In genomic region chr1:19360026-19360813, GRCh38 we compare ENCODE assay signal across 15 cellular contexts. TPM values are rescaled to one million over a fixed set of nuclear protein-coding genes. Genes with fewer than 3 reads are reported as not detected.
DNase-seq lines count a peak whose midpoint lies in the region; ATAC-seq and TF ChIP-seq lines count a peak whose summit lies in the region.
"Had no signal": no experiment of that assay in that cellular context is flagged by ENCODE, and none has a peak within 500 bp of the region (broad histone marks: within the 10 kb centered on the region; RNA-seq: fewer than 3 reads in every experiment).

No MANE protein-coding gene starts in this region.

- peak overlapping the region; percentile 38 for H3K27ac Mint-ChIP-seq in activated CD8-positive, alpha-beta T cell treated with anti-CD3 and anti-CD28 coated beads for 36 hours
- peak overlapping the region; percentile 34 for H3K27ac Mint-ChIP-seq in mesothelial cell of epicardium

- H3K9me3 Mint-ChIP-seq in activated CD8-positive, alpha-beta T cell treated with anti-CD3 and anti-CD28 coated beads for 36 hours: no peaks in the 10 kb centered on the region
- H3K9me3 Mint-ChIP-seq in mesothelial cell of epicardium: no peaks in the 10 kb centered on the region

- H3K36me3 Mint-ChIP-seq in activated CD8-positive, alpha-beta T cell treated with anti-CD3 and anti-CD28 coated beads for 36 hours (ENCODE audit: low read depth): peaks cover 12% of the 10 kb centered on the region
- H3K36me3 Mint-ChIP-seq in mesothelial cell of epicardium: peaks cover 11% of the 10 kb centered on the region

- no peaks in the 10 kb centered on the region for H3K27me3 Mint-ChIP-seq in activated CD8-positive, alpha-beta T cell treated with anti-CD3 and anti-CD28 coated beads for 36 hours
- no peaks in the 10 kb centered on the region for H3K27me3 Mint-ChIP-seq in mesothelial cell of epicardium (ENCODE audit: low read depth)

- POLR2A ChIA-PET in activated CD8-positive, alpha-beta T cell treated with anti-CD3 and anti-CD28 coated beads for 36 hours (lab: Charles Lee): interaction anchor here (0.7 kb wide), 2 partner anchors 12 to 108 kb away, joined by 3 read pairs; partner anchors contain the start of gene MRTO4

- DNase-seq in NCI-H1694 treated with DMSO at 0.1 percent for 48 hours (lab: John Stamatoyannopoulos, UW) (peak; percentile 73), NCI-H1694 (lab: John Stamatoyannopoulos, UW) (no peak), DMS 273 (lab: John Stamatoyannopoulos, UW; ENCODE audit: unreplicated experiment) (peak; percentile 64), mesothelial cell of epicardium (ENCODE audit: low spot score in 2 of 2, unreplicated experiment in 2 of 2) (no peak), psoas muscle (no peak), NCI-H226 (no peak)
- DNase-seq in activated CD8-positive, alpha-beta T cell treated with anti-CD3 and anti-CD28 coated beads for 36 hours: peak; percentile 17
- DNase-seq in stimulated activated CD4-positive, alpha-beta T cell treated with anti-CD3 and anti-CD28 coated beads, Interleukin-4, amount 100 ng/mL, for 24 hours: no peak
- DNase-seq: DMS53, GOT3, MM.1S, NCI-H526 treated with DMSO at 0.1 percent for 48 hours, SHP77, trophoblast cell had no signal

- CTCF ChIA-PET in activated CD8-positive, alpha-beta T cell treated with anti-CD3 and anti-CD28 coated beads for 36 hours (lab: Charles Lee): interaction anchor here (0.6 to 1.0 kb wide), 2 partner anchors 302 kb away, joined by 3 read pairs; no protein-coding TSS in a partner anchor

- no peak for TF ChIP-seq CTCF in activated CD8-positive, alpha-beta T cell treated with anti-CD3 and anti-CD28 coated beads for 36 hours (IDR thresholded peaks at IDR 0.05)
- TF ChIP-seq CTCF in mesothelial cell of epicardium (IDR thresholded peaks at IDR 0.05; ENCODE audit: unreplicated experiment): no peak
- no peak for TF ChIP-seq CTCF in psoas muscle (IDR thresholded peaks at IDR 0.05)

- H3K4me3 Mint-ChIP-seq in activated CD8-positive, alpha-beta T cell treated with anti-CD3 and anti-CD28 coated beads for 36 hours: no peak overlapping the region
- H3K4me3 Mint-ChIP-seq in mesothelial cell of epicardium: no peak overlapping the region

- intact Hi-C loops in activated CD8-positive, alpha-beta T cell treated with anti-CD3 and anti-CD28 coated beads for 36 hours (cut with micrococcal nuclease): no loop called here
- intact Hi-C loops in psoas muscle (cut with DNase I): no loop called here

- no peak overlapping the region for H3K27ac ChIP-seq in psoas muscle
- H3K27ac ChIP-seq: A549 had no signal

- 27 to 55% (median 32%) methylated on average over 17 of the region's 17 CpGs for WGBS in psoas muscle, 3 donors

- H3K36me3 ChIP-seq in psoas muscle (ENCODE audit: insufficient read depth in 1 of 2, low read depth in 1 of 2): peaks cover 6 to 21% of the 10 kb centered on the region in 2 donors

- no peak overlapping the region for H3K4me3 ChIP-seq in psoas muscle
- H3K4me3 ChIP-seq: A549 had no signal

- H3K9me3 ChIP-seq in psoas muscle: no peaks in the 10 kb centered on the region
- H3K9me3 ChIP-seq: A549 had no signal

- no peaks in the 10 kb centered on the region for H3K27me3 ChIP-seq in psoas muscle (ENCODE audit: insufficient read depth in 3 of 3, low read length in 2 of 3)

- ATAC-seq in activated CD8-positive, alpha-beta T cell treated with anti-CD3 and anti-CD28 coated beads for 36 hours: peak; percentile 59
- ATAC-seq in psoas muscle: no peak
- ATAC-seq: A549 had no signal

- peaks cover 42% of the 10 kb centered on the region for H3K4me1 Mint-ChIP-seq in activated CD8-positive, alpha-beta T cell treated with anti-CD3 and anti-CD28 coated beads for 36 hours (ENCODE audit: low read depth)
- peaks cover 20% of the 10 kb centered on the region for H3K4me1 Mint-ChIP-seq in mesothelial cell of epicardium

- peaks cover 17% of the 10 kb centered on the region for H3K4me1 ChIP-seq in psoas muscle
- H3K4me1 ChIP-seq: A549 had no signal

RNA-seq across cellular contexts. Expression of gene SLC66A1, which starts 48.1 kb away (rescaled TPM):
- total RNA-seq in activated CD8-positive, alpha-beta T cell treated with anti-CD3 and anti-CD28 coated beads for 36 hours: 1 to 10 TPM; 3.6 TPM
- total RNA-seq in mesothelial cell of epicardium: 20.7 to 23.3 TPM (median 20.9 TPM) in 3 replicates
- 10 to 100 TPM in 2 of 4 donors, 1 to 10 TPM in 2; 8.0 to 18.0 (median 10.1) TPM for total RNA-seq in psoas muscle
- 10 to 100 TPM; 18.6 to 25.8 (median 24.4) TPM for polyA plus RNA-seq in psoas muscle

RNA-seq across cellular contexts. Expression of gene AKR7A2, which starts 48.3 kb away (rescaled TPM):
- total RNA-seq in activated CD8-positive, alpha-beta T cell treated with anti-CD3 and anti-CD28 coated beads for 36 hours: 10 to 100 TPM; 42.9 to 43.4 TPM
- total RNA-seq in mesothelial cell of epicardium (52.7 to 56.0 TPM (median 53.7 TPM) in 3 replicates), psoas muscle (10 to 100 TPM; 30.3 to 52.2 (median 36.3) TPM)
- 10 to 100 TPM; 24.6 to 29.0 (median 28.1) TPM for polyA plus RNA-seq in psoas muscle

Comparison
In these comparisons a context has a peak if more than half of its experiments do, and no peak if none do; other contexts are left out.
1. DNase-seq: peak in NCI-H1694 treated with DMSO at 0.1 percent for 48 hours (single experiment), DMS 273 (single experiment) and activated CD8-positive, alpha-beta T cell treated with anti-CD3 and anti-CD28 coated beads for 36 hours (single experiment); none in NCI-H1694 (single experiment), mesothelial cell of epicardium (0 of 2), psoas muscle (0 of 2), stimulated activated CD4-positive, alpha-beta T cell treated with anti-CD3 and anti-CD28 coated beads, Interleukin-4, amount 100 ng/mL, for 24 hours (single experiment) and NCI-H226 (single experiment).